21 cellular contexts compared by ENCODE assay signal in the genomic region with DNA sequence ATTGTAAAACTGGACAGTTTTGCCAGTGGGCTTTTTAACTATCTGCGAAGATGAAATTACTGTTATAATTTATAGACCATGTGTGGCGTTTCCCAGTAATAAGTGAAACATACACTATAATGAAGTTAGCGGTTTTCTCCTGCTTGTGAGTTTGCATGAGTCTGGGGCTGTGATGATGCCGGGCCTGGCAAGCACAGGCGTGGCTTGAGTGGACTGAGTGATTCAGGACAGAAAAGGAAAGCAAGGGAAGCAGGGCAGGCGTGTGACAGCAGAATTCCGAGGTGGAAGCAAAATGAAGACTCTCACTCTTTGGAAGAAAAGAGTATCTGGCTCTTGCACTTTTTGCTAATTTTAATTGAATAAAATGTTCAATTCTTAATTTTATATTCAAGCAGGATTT.
"Had no signal": no experiment of that assay in that cellular context is flagged by ENCODE, and none has a peak within 500 bp of the region (broad histone marks: within the 10 kb centered on the region; RNA-seq: fewer than 3 reads in every experiment).

No MANE protein-coding gene starts in this region.

- DNase-seq: activated CD4-positive, alpha-beta memory T cell treated with anti-CD3 and anti-CD28 coated beads for 36 hours; activated CD4-positive, alpha-beta T cell treated with anti-CD3 and anti-CD28 coated beads, Interleukin-2, amount 10 ng/mL, durations not matched to agents 7 days and 5 days; activated CD4-positive, CD25-positive, alpha-beta regulatory T cell; activated CD8-positive, alpha-beta memory T cell treated with anti-CD3 and anti-CD28 coated beads for 24 hours; activated gamma-delta T cell; activated naive CD8-positive, alpha-beta T cell treated with anti-CD3 and anti-CD28 coated beads, Interleukin-2, amount 50 U/mL, for 24 hours; activated T-cell treated with anti-CD3 and anti-CD28 coated beads, Interleukin-2, amount 50 U/mL, for 4 hours; amniotic stem cell; body of pancreas; MM.1S; NCI-H1105; NCI-H1436; NCI-H1694 treated with DMSO at 0.1 percent for 48 hours; NCI-H2029 treated with DMSO at 0.1 percent for 48 hours; NCI-H446; NCI-H524; SIG-M5; T-cell had no signal

- H3K9me3 ChIP-seq: body of pancreas had no signal

- H3K27ac ChIP-seq: ascending aorta, body of pancreas, VCaP had no signal

- H3K9me3 Mint-ChIP-seq: activated CD4-positive, alpha-beta memory T cell treated with anti-CD3 and anti-CD28 coated beads for 36 hours; activated CD4-positive, alpha-beta T cell treated with anti-CD3 and anti-CD28 coated beads, Interleukin-2, amount 10 ng/mL, durations not matched to agents 7 days and 5 days; activated naive CD4-positive, alpha-beta T cell treated with anti-CD3 and anti-CD28 coated beads, Interleukin-2, amount 50 U/mL, for 24 hours; activated naive CD8-positive, alpha-beta T cell treated with anti-CD3 and anti-CD28 coated beads, Interleukin-2, amount 50 U/mL, for 24 hours; activated T-cell treated with anti-CD3 and anti-CD28 coated beads, Interleukin-2, amount 50 U/mL, for 4 hours; T-cell had no signal

- H3K4me1 ChIP-seq: ascending aorta, body of pancreas had no signal

- ATAC-seq: activated naive CD8-positive, alpha-beta T cell treated with anti-CD3 and anti-CD28 coated beads, Interleukin-2, amount 50 U/mL, for 24 hours; activated T-cell treated with anti-CD3 and anti-CD28 coated beads, Interleukin-2, amount 50 U/mL, for 4 hours; body of pancreas; T-cell had no signal

- H3K27me3 ChIP-seq: ascending aorta, body of pancreas had no signal

- H3K4me3 ChIP-seq: ascending aorta, body of pancreas had no signal

- H3K27ac Mint-ChIP-seq: activated CD4-positive, alpha-beta memory T cell treated with anti-CD3 and anti-CD28 coated beads for 36 hours; activated CD4-positive, alpha-beta T cell treated with anti-CD3 and anti-CD28 coated beads, Interleukin-2, amount 10 ng/mL, durations not matched to agents 7 days and 5 days; activated naive CD4-positive, alpha-beta T cell treated with anti-CD3 and anti-CD28 coated beads, Interleukin-2, amount 50 U/mL, for 24 hours; activated naive CD8-positive, alpha-beta T cell treated with anti-CD3 and anti-CD28 coated beads, Interleukin-2, amount 50 U/mL, for 24 hours; T-cell had no signal

- H3K27me3 Mint-ChIP-seq: activated CD4-positive, alpha-beta memory T cell treated with anti-CD3 and anti-CD28 coated beads for 36 hours; activated CD4-positive, alpha-beta T cell treated with anti-CD3 and anti-CD28 coated beads, Interleukin-2, amount 10 ng/mL, durations not matched to agents 7 days and 5 days; activated naive CD4-positive, alpha-beta T cell treated with anti-CD3 and anti-CD28 coated beads, Interleukin-2, amount 50 U/mL, for 24 hours; activated naive CD8-positive, alpha-beta T cell treated with anti-CD3 and anti-CD28 coated beads, Interleukin-2, amount 50 U/mL, for 24 hours; T-cell had no signal

- H3K4me3 Mint-ChIP-seq: activated CD4-positive, alpha-beta memory T cell treated with anti-CD3 and anti-CD28 coated beads for 36 hours; activated CD4-positive, alpha-beta T cell treated with anti-CD3 and anti-CD28 coated beads, Interleukin-2, amount 10 ng/mL, durations not matched to agents 7 days and 5 days; activated naive CD4-positive, alpha-beta T cell treated with anti-CD3 and anti-CD28 coated beads, Interleukin-2, amount 50 U/mL, for 24 hours; activated naive CD8-positive, alpha-beta T cell treated with anti-CD3 and anti-CD28 coated beads, Interleukin-2, amount 50 U/mL, for 24 hours; activated T-cell treated with anti-CD3 and anti-CD28 coated beads, Interleukin-2, amount 50 U/mL, for 4 hours; T-cell had no signal
